In genomic region chr2:203890733-203891132, GRCh38 we compare ENCODE assay signal across 11 cellular contexts. TPM values are rescaled to one million over a fixed set of nuclear protein-coding genes. Genes with fewer than 3 reads are reported as not detected.
"Had no signal": no experiment of that assay in that cellular context is flagged by ENCODE, and none has a peak within 500 bp of the region (broad histone marks: within the 10 kb centered on the region; RNA-seq: fewer than 3 reads in every experiment).

No MANE protein-coding gene starts in this region.

- H3K36me3 Mint-ChIP-seq: neural progenitor cell had no signal

- H3K9me3 Mint-ChIP-seq: neural progenitor cell had no signal

- DNase-seq: activated CD8-positive, alpha-beta memory T cell treated with anti-CD3 and anti-CD28 coated beads for 24 hours; activated gamma-delta T cell treated with Interleukin-2 at 50 U/mL for 16 hours; islet precursor cell; ovary; spleen; T-helper 9 cell had no signal

- H3K4me3 Mint-ChIP-seq: neural progenitor cell had no signal

- ATAC-seq: sciatic nerve had no signal

- H3K27ac Mint-ChIP-seq: neural progenitor cell had no signal

RNA-seq across cellular contexts. Expression of gene CTLA4, which starts 23.2 kb away (rescaled TPM):
- total RNA-seq: cardiac muscle cell, myocyte had no signal

RNA-seq across cellular contexts. Expression of gene ICOS, which starts 45.8 kb away (rescaled TPM):
- total RNA-seq: cardiac muscle cell, lung microvascular endothelial cell, myocyte, sciatic nerve had no signal
